ENCODE assay signal across 8 cellular contexts in the genomic region with DNA sequence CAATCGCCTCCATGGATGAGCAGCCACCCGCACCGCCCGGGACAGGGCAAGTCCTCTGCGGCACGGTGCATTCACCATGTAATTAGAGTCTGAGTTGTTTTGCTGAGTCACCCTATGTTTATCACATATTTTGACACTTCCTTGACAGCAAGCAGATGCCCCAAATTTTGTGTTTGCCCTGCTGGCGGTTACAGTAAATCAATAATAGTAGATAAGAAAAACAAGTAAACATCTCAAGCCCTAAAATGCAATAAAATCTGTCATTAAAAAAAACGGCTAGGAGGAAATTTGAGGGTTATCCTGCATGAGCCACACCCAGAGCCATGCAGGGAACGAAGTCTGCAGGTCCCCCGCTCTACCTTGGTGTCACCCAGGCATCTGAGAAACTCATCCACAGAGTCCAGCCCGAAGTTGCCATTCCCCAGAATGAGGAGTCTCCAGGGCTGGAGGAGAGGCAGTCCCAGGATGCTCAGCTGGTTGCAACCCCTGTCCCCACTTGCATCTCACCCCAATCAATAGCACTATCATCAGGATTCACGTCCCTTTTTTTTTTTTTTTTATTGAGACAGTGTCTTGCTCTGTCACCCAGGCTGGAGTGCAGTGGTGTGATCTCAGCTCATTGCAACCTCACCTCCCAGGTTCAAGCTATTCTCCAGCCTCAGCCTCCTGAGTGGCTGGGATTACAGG. TPM values are rescaled to one million over a fixed set of nuclear protein-coding genes. Genes with fewer than 3 reads are reported as not detected.
DNase-seq lines count a peak whose midpoint lies in the region; ATAC-seq and TF ChIP-seq lines count a peak whose summit lies in the region.

No MANE protein-coding gene starts in this region.

- peaks cover 29% of the 10 kb centered on the region for H3K4me1 Mint-ChIP-seq in activated CD4-positive, alpha-beta T cell treated with anti-CD3 and anti-CD28 coated beads, Interleukin-2, amount 10 ng/mL, durations not matched to agents 7 days and 5 days
- H3K4me1 Mint-ChIP-seq in endodermal cell, result peaks cover 15% of the 10 kb centered on the region

- POLR2A ChIA-PET in activated CD4-positive, alpha-beta T cell treated with anti-CD3 and anti-CD28 coated beads, Interleukin-2, amount 10 ng/mL, durations not matched to agents 7 days and 5 days (lab: Charles Lee), result no interaction called here

- H3K27me3 ChIP-seq in endodermal cell (ENCODE audit: control insufficient read depth, insufficient read depth, low read length, poor library complexity, severe bottlenecking) (no peaks in the 10 kb centered on the region), rectal smooth muscle tissue (ENCODE audit: control insufficient read depth, insufficient read depth, low read length) (no peaks in the 10 kb centered on the region), stomach (no peaks in the 10 kb centered on the region)

- H3K4me1 ChIP-seq in endodermal cell (ENCODE audit: control insufficient read depth, insufficient read depth, low read length) (peaks cover 4% of the 10 kb centered on the region), rectal smooth muscle tissue (ENCODE audit: control insufficient read depth, insufficient read depth, low read length) (no peaks in the 10 kb centered on the region), stomach (peaks cover 11 to 25% (median 19%) of the 10 kb centered on the region in 4 donors)

- H3K4me3 Mint-ChIP-seq in activated CD4-positive, alpha-beta T cell treated with anti-CD3 and anti-CD28 coated beads, Interleukin-2, amount 10 ng/mL, durations not matched to agents 7 days and 5 days, result no peak overlapping the region
- no peak overlapping the region for H3K4me3 Mint-ChIP-seq in endodermal cell

- peak overlapping the region; percentile 79 for H3K27ac Mint-ChIP-seq in activated CD4-positive, alpha-beta T cell treated with anti-CD3 and anti-CD28 coated beads, Interleukin-2, amount 10 ng/mL, durations not matched to agents 7 days and 5 days
- peak overlapping the region; percentile 61 for H3K27ac Mint-ChIP-seq in endodermal cell

- H3K36me3 ChIP-seq in endodermal cell (ENCODE audit: control insufficient read depth, insufficient read depth, low read length) (no peaks in the 10 kb centered on the region), rectal smooth muscle tissue (ENCODE audit: control insufficient read depth, insufficient read depth, low read length) (no peaks in the 10 kb centered on the region), stomach (no peaks in the 10 kb centered on the region)

- intact Hi-C loops in stomach (cut with DNase I; ENCODE audit: low total_unique reads), result no loop called here

- ATAC-seq in HG02970 (IDR thresholded peaks at IDR 0.05; ENCODE audit: low FRiP score, unreplicated experiment) (no peak), GM21619 (IDR thresholded peaks at IDR 0.05; ENCODE audit: unreplicated experiment) (no peak)

- no peak overlapping the region for H3K9ac ChIP-seq in endodermal cell (ENCODE audit: extremely low read depth, low read length, poor library complexity, severe bottlenecking)
- no peak overlapping the region for H3K9ac ChIP-seq in rectal smooth muscle tissue (ENCODE audit: low read length)

- H3K27me3 Mint-ChIP-seq in activated CD4-positive, alpha-beta T cell treated with anti-CD3 and anti-CD28 coated beads, Interleukin-2, amount 10 ng/mL, durations not matched to agents 7 days and 5 days, result peaks cover 3% of the 10 kb centered on the region
- H3K27me3 Mint-ChIP-seq in endodermal cell (ENCODE audit: insufficient read depth), result no peaks in the 10 kb centered on the region

- H3K9me3 Mint-ChIP-seq in activated CD4-positive, alpha-beta T cell treated with anti-CD3 and anti-CD28 coated beads, Interleukin-2, amount 10 ng/mL, durations not matched to agents 7 days and 5 days, result no peaks in the 10 kb centered on the region
- no peaks in the 10 kb centered on the region for H3K9me3 Mint-ChIP-seq in endodermal cell

- 88 to 89% methylated on average over 7 to 12 of the region's 12 CpGs for WGBS in endodermal cell (ENCODE audit: insufficient coverage in 1 of 2, insufficient read length in 1 of 2), 2 experiments
- 19 to 30% (median 26%) methylated on average over 12 of the region's 12 CpGs for WGBS in stomach, 5 donors

- DNase-seq in activated CD4-positive, alpha-beta T cell treated with anti-CD3 and anti-CD28 coated beads, Interleukin-2, amount 10 ng/mL, durations not matched to agents 7 days and 5 days, result peak; percentile 31
- no peak for DNase-seq in activated CD4-positive, alpha-beta T cell treated with anti-CD3 and anti-CD28 coated beads for 48 hours
- DNase-seq in NCI-H774 (lab: John Stamatoyannopoulos, UW) (peak; percentile 15), endodermal cell (no peak), stomach (no peak)

- H3K36me3 Mint-ChIP-seq in activated CD4-positive, alpha-beta T cell treated with anti-CD3 and anti-CD28 coated beads, Interleukin-2, amount 10 ng/mL, durations not matched to agents 7 days and 5 days (ENCODE audit: low read depth), result peaks cover 3% of the 10 kb centered on the region
- H3K36me3 Mint-ChIP-seq in endodermal cell (ENCODE audit: low read depth), result no peaks in the 10 kb centered on the region

- H3K27ac ChIP-seq in endodermal cell (ENCODE audit: low read depth, low read length) (no peak overlapping the region), rectal smooth muscle tissue (ENCODE audit: low read depth, low read length) (no peak overlapping the region), stomach (peak overlapping the region in 2 of 5 donors; percentile 22 to 62)

- no peak for TF ChIP-seq EP300 in stomach (IDR thresholded peaks at IDR 0.05)

- TF ChIP-seq CTCF in endodermal cell (conservative IDR thresholded peaks at IDR 0.05), result no peak
- TF ChIP-seq CTCF in stomach (IDR thresholded peaks at IDR 0.05), result no peak

- H3K9me3 ChIP-seq in endodermal cell (ENCODE audit: control insufficient read depth, low read length), result no peaks in the 10 kb centered on the region
- H3K9me3 ChIP-seq in stomach, result no peaks in the 10 kb centered on the region

- CTCF ChIA-PET in activated CD4-positive, alpha-beta T cell treated with anti-CD3 and anti-CD28 coated beads, Interleukin-2, amount 10 ng/mL, durations not matched to agents 7 days and 5 days (lab: Charles Lee), result interaction anchor here (0.6 to 1.8 kb wide), 4 partner anchors 11 to 135 kb away, joined by 3 to 7 read pairs (median 4); no protein-coding TSS in a partner anchor

- no peak for TF ChIP-seq POLR2A in stomach (IDR thresholded peaks at IDR 0.05)

- H3K4me3 ChIP-seq in endodermal cell (ENCODE audit: low read length) (no peak overlapping the region), rectal smooth muscle tissue (ENCODE audit: low read length) (peak overlapping the region; percentile 5), stomach (no peak overlapping the region)

RNA-seq across cellular contexts. Expression of gene ST6GALNAC1, which starts 16.5 kb away (rescaled TPM):
- total RNA-seq in activated CD4-positive, alpha-beta T cell treated with anti-CD3 and anti-CD28 coated beads, Interleukin-2, amount 10 ng/mL, durations not matched to agents 7 days and 5 days, result 1 to 10 TPM; 1.4 to 2.1 TPM
- not detected for total RNA-seq in endodermal cell
- 0.39 TPM for polyA plus RNA-seq in endodermal cell (2013, experiment 1 of 2)
- polyA plus RNA-seq in endodermal cell (2013, experiment 2 of 2), result not detected
- 100 to 1,000 TPM in 2 of 5 donors, 10 to 100 TPM in 3; 41.1 to 257 (median 94.2) TPM for total RNA-seq in stomach
- polyA plus RNA-seq in stomach, result 10 to 100 TPM; 28.0 to 72.8 (median 34.5) TPM

RNA-seq across cellular contexts. Expression of gene MXRA7, which starts 50.7 kb away (rescaled TPM):
- total RNA-seq in activated CD4-positive, alpha-beta T cell treated with anti-CD3 and anti-CD28 coated beads, Interleukin-2, amount 10 ng/mL, durations not matched to agents 7 days and 5 days, result 10 to 100 TPM; 25.7 to 27.3 TPM
- total RNA-seq in endodermal cell (10 to 100 TPM; 61.6 to 77.1 TPM), stomach (100 to 1,000 TPM in 2 of 5 donors, 10 to 100 TPM in 3; 41.4 to 209 (median 86.9) TPM)
- 64.6 TPM for polyA plus RNA-seq in endodermal cell (2013, experiment 1 of 2)
- 58.4 TPM for polyA plus RNA-seq in endodermal cell (2013, experiment 2 of 2)
- 100 to 1,000 TPM in 1 of 3 donors, 10 to 100 TPM in 2; 44.5 to 102 (median 54.5) TPM for polyA plus RNA-seq in stomach

Comparison
In these comparisons a context has a peak if more than half of its experiments do, and no peak if none do; other contexts are left out.
1. DNase-seq: peak in activated CD4-positive, alpha-beta T cell treated with anti-CD3 and anti-CD28 coated beads, Interleukin-2, amount 10 ng/mL, durations not matched to agents 7 days and 5 days (single experiment) and NCI-H774 (single experiment); none in activated CD4-positive, alpha-beta T cell treated with anti-CD3 and anti-CD28 coated beads for 48 hours (single experiment), endodermal cell (single experiment) and stomach (single experiment).
2. RNA of gene ST6GALNAC1, which starts 16.5 kb away (total RNA-seq): 41.1 to 257 TPM in stomach; 1.4 to 2.1 TPM in activated CD4-positive, alpha-beta T cell treated with anti-CD3 and anti-CD28 coated beads, Interleukin-2, amount 10 ng/mL, durations not matched to agents 7 days and 5 days and not detected in endodermal cell; every median in the first group is over 10 times any median in the second.